In the genomic region with DNA sequence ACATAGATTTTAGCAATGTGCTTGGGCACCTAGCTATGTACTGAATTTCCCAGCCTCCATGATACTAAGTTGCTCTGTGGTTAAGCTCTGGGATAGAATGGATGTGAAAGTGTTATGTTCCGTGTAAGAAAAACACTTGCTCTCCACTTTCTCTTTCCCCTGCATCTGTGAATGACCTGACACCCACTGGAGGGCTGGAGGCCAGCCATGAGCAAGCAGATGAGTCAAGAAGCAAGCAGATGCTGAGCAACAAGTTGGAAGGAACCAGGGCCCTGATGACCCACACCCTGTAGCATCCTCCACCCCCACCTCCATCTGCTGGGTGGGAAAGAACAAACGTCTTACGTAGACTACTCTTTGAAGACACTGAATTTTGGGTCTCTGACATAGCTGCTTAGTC, we compare ENCODE assay signal across 20 cellular contexts.
"Had no signal": no experiment of that assay in that cellular context is flagged by ENCODE, and none has a peak within 500 bp of the region (broad histone marks: within the 10 kb centered on the region; RNA-seq: fewer than 3 reads in every experiment).

No MANE protein-coding gene starts in this region.

- H3K36me3 Mint-ChIP-seq: memory B cell; natural killer cell treated with Interleukin-12 subunit alpha and Interleukin-12 subunit beta and Interleukin-15 and Interleukin-18, amount 100 ng/mL, for 72 hours had no signal

- H3K4me1 Mint-ChIP-seq: activated naive CD8-positive, alpha-beta T cell treated with anti-CD3 and anti-CD28 coated beads, Interleukin-2, amount 50 U/mL, for 24 hours; central memory CD8-positive, alpha-beta T cell; stimulated activated memory B cell treated with anti-CD40 and anti-IgM and Interleukin-4, amounts not matched to agents 10 μg/mL and 1 μg/mL and 100 μg/mL, for 72 hours had no signal

- DNase-seq: activated CD4-positive, alpha-beta T cell treated with anti-CD3 and anti-CD28 coated beads for 36 hours; activated CD8-positive, alpha-beta memory T cell treated with anti-CD3 and anti-CD28 coated beads, Interleukin-2, amount 50 U/mL, for 48 hours; activated CD8-positive, alpha-beta T cell treated with anti-CD3 and anti-CD28 coated beads for 36 hours; activated naive CD4-positive, alpha-beta T cell; activated naive CD8-positive, alpha-beta T cell treated with anti-CD3 and anti-CD28 coated beads, Interleukin-2, amount 50 U/mL, for 24 hours; foreskin melanocyte; head of caudate nucleus; left ventricle myocardium inferior; nucleus accumbens; right cardiac atrium; stimulated activated CD4-positive, alpha-beta T cell treated with anti-CD3 and anti-CD28 coated beads, Interleukin-1b, Interleukin-23, amount 100 ng/mL, for 48 hours; T1000; trophoblast cell; WERI-Rb-1 had no signal

- H3K9me3 Mint-ChIP-seq: activated naive CD8-positive, alpha-beta T cell treated with anti-CD3 and anti-CD28 coated beads, Interleukin-2, amount 50 U/mL, for 24 hours; activated T-helper 1 cell treated with anti-CD3 and anti-CD28 coated beads, Interleukin-12 subunit alpha, Interleukin-12 subunit beta, Interleukin-2, Interleukin-4 antibody, amounts not matched to agents 30 ng/mL and 10 ng/mL and 1 ng/mL, durations not matched to agents 14 hours and 24 hours and 36 hours; central memory CD8-positive, alpha-beta T cell; dendritic cell treated with granulocyte-macrophage colony-stimulating factor and Interleukin-4, amounts not matched to agents 40 ng/mL and 50 ng/mL, for 4 days; memory B cell; natural killer cell treated with Interleukin-12 subunit alpha and Interleukin-12 subunit beta and Interleukin-15 and Interleukin-18, amount 100 ng/mL, for 72 hours had no signal

- H3K27me3 Mint-ChIP-seq: activated CD4-positive, alpha-beta T cell treated with anti-CD3 and anti-CD28 coated beads for 36 hours; activated CD8-positive, alpha-beta T cell treated with anti-CD3 and anti-CD28 coated beads for 36 hours; activated naive CD8-positive, alpha-beta T cell treated with anti-CD3 and anti-CD28 coated beads, Interleukin-2, amount 50 U/mL, for 24 hours; central memory CD8-positive, alpha-beta T cell; dendritic cell treated with granulocyte-macrophage colony-stimulating factor and Interleukin-4, amounts not matched to agents 40 ng/mL and 50 ng/mL, for 4 days; memory B cell; natural killer cell treated with Interleukin-12 subunit alpha and Interleukin-12 subunit beta and Interleukin-15 and Interleukin-18, amount 100 ng/mL, for 72 hours; stimulated activated memory B cell treated with anti-CD40 and anti-IgM and Interleukin-4, amounts not matched to agents 10 μg/mL and 1 μg/mL and 100 μg/mL, for 72 hours had no signal

- H3K27ac Mint-ChIP-seq: activated CD4-positive, alpha-beta T cell treated with anti-CD3 and anti-CD28 coated beads for 36 hours; activated CD8-positive, alpha-beta T cell treated with anti-CD3 and anti-CD28 coated beads for 36 hours; activated naive CD8-positive, alpha-beta T cell treated with anti-CD3 and anti-CD28 coated beads, Interleukin-2, amount 50 U/mL, for 24 hours; activated T-helper 1 cell treated with anti-CD3 and anti-CD28 coated beads, Interleukin-12 subunit alpha, Interleukin-12 subunit beta, Interleukin-2, Interleukin-4 antibody, amounts not matched to agents 30 ng/mL and 10 ng/mL and 1 ng/mL, durations not matched to agents 14 hours and 24 hours and 36 hours; dendritic cell treated with granulocyte-macrophage colony-stimulating factor and Interleukin-4, amounts not matched to agents 40 ng/mL and 50 ng/mL, for 4 days; memory B cell; natural killer cell treated with Interleukin-12 subunit alpha and Interleukin-12 subunit beta and Interleukin-15 and Interleukin-18, amount 100 ng/mL, for 72 hours; stimulated activated memory B cell treated with anti-CD40 and anti-IgM and Interleukin-4, amounts not matched to agents 10 μg/mL and 1 μg/mL and 100 μg/mL, for 72 hours had no signal

- H3K4me3 Mint-ChIP-seq: activated CD4-positive, alpha-beta T cell treated with anti-CD3 and anti-CD28 coated beads for 36 hours; activated CD8-positive, alpha-beta T cell treated with anti-CD3 and anti-CD28 coated beads for 36 hours; activated naive CD8-positive, alpha-beta T cell treated with anti-CD3 and anti-CD28 coated beads, Interleukin-2, amount 50 U/mL, for 24 hours; activated T-helper 1 cell treated with anti-CD3 and anti-CD28 coated beads, Interleukin-12 subunit alpha, Interleukin-12 subunit beta, Interleukin-2, Interleukin-4 antibody, amounts not matched to agents 30 ng/mL and 10 ng/mL and 1 ng/mL, durations not matched to agents 14 hours and 24 hours and 36 hours; central memory CD8-positive, alpha-beta T cell; dendritic cell treated with granulocyte-macrophage colony-stimulating factor and Interleukin-4, amounts not matched to agents 40 ng/mL and 50 ng/mL, for 4 days; memory B cell; natural killer cell treated with Interleukin-12 subunit alpha and Interleukin-12 subunit beta and Interleukin-15 and Interleukin-18, amount 100 ng/mL, for 72 hours; stimulated activated memory B cell treated with anti-CD40 and anti-IgM and Interleukin-4, amounts not matched to agents 10 μg/mL and 1 μg/mL and 100 μg/mL, for 72 hours had no signal

- H3K4me3 ChIP-seq: left ventricle myocardium inferior had no signal
